Comparison of ENCODE assay signal across 8 cellular contexts in genomic region chrX:49171752-49172279, GRCh38. TPM values are rescaled to one million over a fixed set of nuclear protein-coding genes. Genes with fewer than 3 reads are reported as not detected.
A peak's percentile ranks its signal among the peaks of the same experiment; 100 is the strongest.
DNase-seq lines count a peak whose midpoint lies in the region; ATAC-seq, FAIRE-seq and TF ChIP-seq lines count a peak whose summit lies in the region.

A gene with protein sequence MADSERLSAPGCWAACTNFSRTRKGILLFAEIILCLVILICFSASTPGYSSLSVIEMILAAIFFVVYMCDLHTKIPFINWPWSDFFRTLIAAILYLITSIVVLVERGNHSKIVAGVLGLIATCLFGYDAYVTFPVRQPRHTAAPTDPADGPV (plus strand): TSS chrX:49171898. CDS start chrX:49172001, 103 bp downstream.

- peak within 1 kb of the TSS; percentile 80 to 88 (median 80) for H3K4me3 Mint-ChIP-seq in immature natural killer cell

- peak; percentile 68 for TF ChIP-seq POLR2A in A549 (IDR thresholded peaks at IDR 0.05; ENCODE audit: low read length)

- CTCF ChIA-PET in A549 (lab: Yijun Ruan, JAX): interaction anchor here (0.8 to 1.8 kb wide), 4 partner anchors 8 to 21 kb away, joined by 3 to 8 read pairs (median 6); no protein-coding TSS in a partner anchor

- H3K36me3 Mint-ChIP-seq in immature natural killer cell: peaks cover 0 to 5% (median 0%) of the 10 kb centered on the region in 3 donors

- peak; percentile 92 for FAIRE-seq in A549 (lab: Jason Lieb, UNC)

- H3K9me3 Mint-ChIP-seq in immature natural killer cell: no peaks in the 10 kb centered on the region

- WGBS in A549 (ENCODE audit: missing lambda C conversion rate): 1% methylated on average over 13 of the region's 46 CpGs

- peaks cover 30% of the 10 kb centered on the region; the same call in 2 of the 3 replicates for H3K4me1 ChIP-seq in A549

- peak within 1 kb of the TSS; percentile 72 to 86 (median 82) for H3K27ac Mint-ChIP-seq in immature natural killer cell

- DNase-seq in A549 (ENCODE audit: low read depth in 1 of 2, low spot score in 1 of 2) (peak in 1 of 2 experiments; percentile 66), HUDEP-2 (lab: John Stamatoyannopoulos, UW; ENCODE audit: unreplicated experiment in 76 of 76) (peak in 39 of 76 experiments; percentile 6 to 57 (median 20)), astrocyte of the hippocampus (ENCODE audit: low read depth, low spot score) (peak; percentile 66), immature natural killer cell (peak; percentile 53 to 55 (median 54))
- peak; percentile 55 to 72 for DNase-seq in stimulated activated CD4-positive, alpha-beta T cell treated with anti-CD3 and anti-CD28 coated beads, Interleukin-15, amount 100 ng/mL, for 48 hours (ENCODE audit: low read depth in 2 of 2)

- no peak for TF ChIP-seq CTCF in A549 (IDR thresholded peaks at IDR 0.05)

- peak within 1 kb of the TSS; percentile 96 to 98 for H3K27ac ChIP-seq in A549

- H3K9me3 ChIP-seq in A549: no peaks in the 10 kb centered on the region

- no peak for TF ChIP-seq RAD21 in A549 (conservative IDR thresholded peaks at IDR 0.05 in 1 of 2, IDR thresholded peaks at IDR 0.05 in 1 of 2)

- peak within 1 kb of the TSS; percentile 86 for H3K4me3 ChIP-seq in A549

- peak within 1 kb of the TSS; percentile 88 for H3K4me2 ChIP-seq in A549

- intact Hi-C loops in T-helper 2 cell treated with Interferon-gamma antibody and Interleukin-4, amounts not matched to agents 100 ng/mL and 5 ng/mL, for 36 hours (cut with micrococcal nuclease): loop anchor here (1.0 kb wide), 1 partner anchor 13 kb away; no protein-coding TSS in a partner anchor

- H3K4me1 Mint-ChIP-seq in immature natural killer cell: peaks cover 24 to 31% of the 10 kb centered on the region in 2 donors

- H3K27me3 Mint-ChIP-seq in immature natural killer cell (ENCODE audit: low read depth in 3 of 3): peaks cover 6 to 13% (median 8%) of the 10 kb centered on the region in 3 donors

- TF ChIP-seq EP300 in A549 (IDR thresholded peaks at IDR 0.05): no peak

- POLR2A ChIA-PET in A549 (lab: Yijun Ruan, JAX): interaction anchor here (0.7 to 1.8 kb wide), 7 partner anchors 8 to 71 kb away, joined by 3 to 7 read pairs (median 4); no protein-coding TSS in a partner anchor

- ATAC-seq in A549 (peak; percentile 72 to 77), GM18909 (IDR thresholded peaks at IDR 0.05; ENCODE audit: poor library complexity, unreplicated experiment) (peak; percentile 27), HG03521 (IDR thresholded peaks at IDR 0.05; ENCODE audit: unreplicated experiment) (no peak)

TF ChIP-seq in A549, 52 proteins besides CTCF, POLR2A, EP300 and RAD21:
- peak; percentile 73 for TF ChIP-seq MAX (IDR thresholded peaks at IDR 0.05)
- no peak for TF ChIP-seq PBX3 (IDR thresholded peaks at IDR 0.05)
- TF ChIP-seq MYC (IDR thresholded peaks at IDR 0.05; ENCODE audit: borderline replicate concordance, low read length): peak; percentile 32; the same call in 1 of the 2 replicates
- TF ChIP-seq JUN (IDR thresholded peaks at IDR 0.05): peak in 1 of 2 experiments; percentile 54; a peak in 3 of 5 replicates
- TF ChIP-seq, protein P1, sequence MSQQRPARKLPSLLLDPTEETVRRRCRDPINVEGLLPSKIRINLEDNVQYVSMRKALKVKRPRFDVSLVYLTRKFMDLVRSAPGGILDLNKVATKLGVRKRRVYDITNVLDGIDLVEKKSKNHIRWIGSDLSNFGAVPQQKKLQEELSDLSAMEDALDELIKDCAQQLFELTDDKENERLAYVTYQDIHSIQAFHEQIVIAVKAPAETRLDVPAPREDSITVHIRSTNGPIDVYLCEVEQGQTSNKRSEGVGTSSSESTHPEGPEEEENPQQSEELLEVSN (IDR thresholded peaks at IDR 0.05; ENCODE audit: borderline replicate concordance, low read depth): peak; percentile 70; the same call in 1 of the 2 replicates
- TF ChIP-seq ZFP36 (IDR thresholded peaks at IDR 0.05; ENCODE audit: borderline replicate concordance, partially characterized antibody): no peak
- TF ChIP-seq KDM1A (IDR thresholded peaks at IDR 0.05; ENCODE audit: low read depth): no peak
- no peak for TF ChIP-seq FOSL2 (IDR thresholded peaks at IDR 0.05)
- peak; percentile 63 for TF ChIP-seq FOSL2 (CRISPR knock-in tag; IDR thresholded peaks at IDR 0.05)
- TF ChIP-seq GATA3 (IDR thresholded peaks at IDR 0.05; ENCODE audit: borderline replicate concordance): peak; percentile 16; the same call in 1 of the 2 replicates

RNA-seq across cellular contexts. Expression of the gene that starts here (rescaled TPM):
- polyA plus RNA-seq in A549 (2011; rRNA removed) (209 and 277 TPM in 2 replicates), A549 (2017; fragmentation: RNase III; extraction: RNeasy Plus Mini Kit Qiagen cat#74134 plus additional on column Dnase treatment) (162 to 168 TPM (median 164 TPM) in 3 replicates), immature natural killer cell (10 to 100 TPM; 40.5 to 64.6 (median 45.7) TPM)
- 406 and 428 TPM in 2 replicates for polyA plus RNA-seq in A549 (2012; cell fraction: cytosol; rRNA removed)
- polyA plus RNA-seq in A549 (2012; cell fraction: nucleus; rRNA removed): 165 and 236 TPM in 2 replicates
- polyA minus RNA-seq in A549 (2011; rRNA and poly(A)+ RNA removed): 267 and 271 TPM in 2 replicates
- 143 TPM in 2 replicates for total RNA-seq in T-helper 2 cell treated with Interferon-gamma antibody and Interleukin-4, amounts not matched to agents 100 ng/mL and 5 ng/mL, for 36 hours
